1 cellular context compared by ENCODE assay signal in the genomic region with DNA sequence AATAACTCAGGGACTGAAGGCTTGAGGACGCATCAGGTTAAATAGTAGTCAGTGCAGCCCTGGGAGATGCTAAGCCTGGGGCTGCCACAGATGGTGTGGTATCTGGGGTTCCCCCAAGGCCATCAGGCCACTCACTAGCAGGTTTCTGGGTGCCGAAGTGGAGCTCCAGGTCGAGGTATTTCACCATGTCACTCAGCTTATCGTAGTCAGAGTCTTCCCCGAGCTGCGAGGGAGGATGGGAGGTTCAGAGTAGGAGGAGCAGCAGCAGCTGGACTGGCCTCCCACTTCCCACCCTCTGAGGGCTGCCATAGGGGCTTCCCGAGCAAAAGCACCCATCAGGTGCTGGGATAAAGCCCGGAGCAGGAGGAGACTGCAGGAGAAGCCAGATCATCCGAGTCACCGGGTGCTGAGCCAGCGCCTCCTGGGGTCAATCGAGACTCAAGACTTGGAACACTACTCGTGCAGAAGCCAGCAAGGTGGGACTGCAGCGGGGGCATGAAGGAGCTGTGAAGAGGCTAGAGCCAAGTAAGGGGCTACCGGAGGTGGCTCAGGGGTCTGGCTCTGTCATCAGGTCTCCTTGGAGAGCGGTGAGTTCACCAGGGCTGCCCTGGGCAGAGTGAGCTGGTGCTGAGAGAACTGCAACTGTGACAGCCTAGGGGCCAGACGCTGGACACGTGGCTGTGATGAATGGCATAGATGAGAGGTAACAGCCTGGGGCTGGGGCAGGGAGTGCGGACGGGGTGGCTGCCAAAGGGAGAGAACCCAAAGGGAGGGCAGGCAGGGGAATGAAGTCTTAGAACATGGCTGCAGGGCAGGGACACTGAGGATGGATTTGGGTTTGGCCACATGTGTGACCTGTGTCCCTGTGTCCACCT.
TF ChIP-seq lines count a peak whose summit lies in the region.

No MANE protein-coding gene starts in this region.

TF ChIP-seq in K562, 482 proteins besides CTCF, POLR2A, EP300 and RAD21:
- TF ChIP-seq, protein P1, sequence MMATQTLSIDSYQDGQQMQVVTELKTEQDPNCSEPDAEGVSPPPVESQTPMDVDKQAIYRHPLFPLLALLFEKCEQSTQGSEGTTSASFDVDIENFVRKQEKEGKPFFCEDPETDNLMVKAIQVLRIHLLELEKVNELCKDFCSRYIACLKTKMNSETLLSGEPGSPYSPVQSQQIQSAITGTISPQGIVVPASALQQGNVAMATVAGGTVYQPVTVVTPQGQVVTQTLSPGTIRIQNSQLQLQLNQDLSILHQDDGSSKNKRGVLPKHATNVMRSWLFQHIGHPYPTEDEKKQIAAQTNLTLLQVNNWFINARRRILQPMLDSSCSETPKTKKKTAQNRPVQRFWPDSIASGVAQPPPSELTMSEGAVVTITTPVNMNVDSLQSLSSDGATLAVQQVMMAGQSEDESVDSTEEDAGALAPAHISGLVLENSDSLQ (IDR thresholded peaks at IDR 0.05): peak; percentile 63
- TF ChIP-seq L3MBTL2 (IDR thresholded peaks at IDR 0.05) (peak; percentile 29; the same call in 1 of the 2 replicates), ZBTB9 (CRISPR knock-in tag; IDR thresholded peaks at IDR 0.05) (no peak), MEIS2 (IDR thresholded peaks at IDR 0.05; ENCODE audit: partially characterized antibody) (peak; percentile 33), USF1 (CRISPR knock-in tag; IDR thresholded peaks at IDR 0.05) (peak; percentile 44; the same call in 1 of the 2 replicates), HNRNPH1 (optimal IDR thresholded peaks at IDR 0.05; ENCODE audit: low read depth, low read length) (no peak), FOXJ2 (tag; IDR thresholded peaks at IDR 0.05) (no peak), TAF1 (IDR thresholded peaks at IDR 0.05; ENCODE audit: control insufficient read depth, extremely low read depth, insufficient read depth, low read length, severe bottlenecking) (no peak)
- TF ChIP-seq, protein P2, sequence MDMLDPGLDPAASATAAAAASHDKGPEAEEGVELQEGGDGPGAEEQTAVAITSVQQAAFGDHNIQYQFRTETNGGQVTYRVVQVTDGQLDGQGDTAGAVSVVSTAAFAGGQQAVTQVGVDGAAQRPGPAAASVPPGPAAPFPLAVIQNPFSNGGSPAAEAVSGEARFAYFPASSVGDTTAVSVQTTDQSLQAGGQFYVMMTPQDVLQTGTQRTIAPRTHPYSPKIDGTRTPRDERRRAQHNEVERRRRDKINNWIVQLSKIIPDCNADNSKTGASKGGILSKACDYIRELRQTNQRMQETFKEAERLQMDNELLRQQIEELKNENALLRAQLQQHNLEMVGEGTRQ (CRISPR knock-in tag; IDR thresholded peaks at IDR 0.05): 0 out of 2 replicates have a peak, but pooled peaks have one; percentile 18
- TF ChIP-seq, protein P3, sequence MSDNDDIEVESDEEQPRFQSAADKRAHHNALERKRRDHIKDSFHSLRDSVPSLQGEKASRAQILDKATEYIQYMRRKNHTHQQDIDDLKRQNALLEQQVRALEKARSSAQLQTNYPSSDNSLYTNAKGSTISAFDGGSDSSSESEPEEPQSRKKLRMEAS (CRISPR knock-in tag; IDR thresholded peaks at IDR 0.05): peak; percentile 36; the same call in 1 of the 2 replicates
TF ChIP-seq in K562: peak in this region for 6.
